Comparison of ENCODE assay signal across 8 cellular contexts in the genomic region with DNA sequence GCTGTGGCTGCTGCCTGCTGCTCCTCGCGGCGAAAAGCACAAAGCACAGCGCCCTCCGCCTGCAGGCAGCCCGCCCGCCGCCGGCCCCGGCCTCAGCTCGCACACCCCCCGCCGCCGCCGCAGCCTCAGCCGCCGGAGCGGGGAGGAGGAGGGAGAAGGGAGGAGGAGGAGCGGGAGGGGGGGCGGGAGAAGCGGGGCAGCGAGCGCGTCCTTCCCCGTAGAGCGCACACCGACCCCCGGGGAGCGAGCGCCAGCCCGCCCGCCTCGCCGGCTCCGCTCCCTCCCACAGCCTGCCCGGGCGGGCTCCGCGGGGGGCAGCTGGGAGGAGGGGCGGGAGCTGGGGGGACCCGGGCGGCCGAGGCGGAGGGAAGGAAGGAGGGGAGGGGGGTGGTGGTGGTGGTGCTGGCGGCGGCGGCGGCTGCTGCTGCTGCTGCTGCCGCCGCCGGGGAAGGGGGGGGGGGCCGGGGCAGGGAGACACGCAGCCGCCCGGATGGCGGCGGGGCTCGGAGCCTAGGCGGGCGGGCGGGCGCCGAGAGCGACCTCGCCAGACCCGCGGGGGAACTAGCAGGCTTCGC. TPM values are rescaled to one million over a fixed set of nuclear protein-coding genes. Genes with fewer than 3 reads are reported as not detected.
DNase-seq lines count a peak whose midpoint lies in the region; ATAC-seq and TF ChIP-seq lines count a peak whose summit lies in the region.

A gene with protein sequence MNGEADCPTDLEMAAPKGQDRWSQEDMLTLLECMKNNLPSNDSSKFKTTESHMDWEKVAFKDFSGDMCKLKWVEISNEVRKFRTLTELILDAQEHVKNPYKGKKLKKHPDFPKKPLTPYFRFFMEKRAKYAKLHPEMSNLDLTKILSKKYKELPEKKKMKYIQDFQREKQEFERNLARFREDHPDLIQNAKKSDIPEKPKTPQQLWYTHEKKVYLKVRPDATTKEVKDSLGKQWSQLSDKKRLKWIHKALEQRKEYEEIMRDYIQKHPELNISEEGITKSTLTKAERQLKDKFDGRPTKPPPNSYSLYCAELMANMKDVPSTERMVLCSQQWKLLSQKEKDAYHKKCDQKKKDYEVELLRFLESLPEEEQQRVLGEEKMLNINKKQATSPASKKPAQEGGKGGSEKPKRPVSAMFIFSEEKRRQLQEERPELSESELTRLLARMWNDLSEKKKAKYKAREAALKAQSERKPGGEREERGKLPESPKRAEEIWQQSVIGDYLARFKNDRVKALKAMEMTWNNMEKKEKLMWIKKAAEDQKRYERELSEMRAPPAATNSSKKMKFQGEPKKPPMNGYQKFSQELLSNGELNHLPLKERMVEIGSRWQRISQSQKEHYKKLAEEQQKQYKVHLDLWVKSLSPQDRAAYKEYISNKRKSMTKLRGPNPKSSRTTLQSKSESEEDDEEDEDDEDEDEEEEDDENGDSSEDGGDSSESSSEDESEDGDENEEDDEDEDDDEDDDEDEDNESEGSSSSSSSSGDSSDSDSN (minus strand): TSS at position 40 of the 575 bp plus-strand sequence. CDS start 1,446 bp downstream, outside the sequence.

- intact Hi-C loops in left lung (cut with DNase I): loop anchor here in 1 of 2 donors (10.0 kb wide), 1 partner anchor 105 kb away; a partner anchor contains a TSS

- DNase-seq in NCI-H2171 (lab: John Stamatoyannopoulos, UW) (peak; percentile 83), dermis microvascular lymphatic vessel endothelial cell (ENCODE audit: low read depth in 2 of 2) (peak in 1 of 2 donors; percentile 62), left lung (peak in 1 of 2 donors; percentile 70)
- DNase-seq in activated CD4-positive, alpha-beta T cell treated with anti-CD3 and anti-CD28 coated beads for 4 hours: peak; percentile 68 to 75
- peak; percentile 34 to 56 for DNase-seq in stimulated activated CD4-positive, alpha-beta T cell treated with anti-CD3 and anti-CD28 coated beads, Interleukin-2, amount 100 ng/mL, for 48 hours

- peaks cover 14% of the 10 kb centered on the region for H3K4me1 ChIP-seq in ES-I3 (ENCODE audit: insufficient read depth, low read length)
- peaks cover 24 to 53% of the 10 kb centered on the region in 2 donors for H3K4me1 ChIP-seq in left lung

- H3K9me3 ChIP-seq in ES-I3 (ENCODE audit: control insufficient read depth, insufficient read depth, low read length) (no peaks in the 10 kb centered on the region), left lung (no peaks in the 10 kb centered on the region)

- ATAC-seq in HG02759 (IDR thresholded peaks at IDR 0.05; ENCODE audit: unreplicated experiment) (peak; percentile 16), left lung (peak; percentile 4), HG03469 (IDR thresholded peaks at IDR 0.05; ENCODE audit: unreplicated experiment) (no peak)

- TF ChIP-seq CTCF in left lung (IDR thresholded peaks at IDR 0.05): no peak

- no peaks in the 10 kb centered on the region for H3K27me3 ChIP-seq in left lung

- peak within 1 kb of the TSS; percentile 93 for H3K9ac ChIP-seq in ES-I3 (ENCODE audit: low read depth, low read length)

- peak within 1 kb of the TSS; percentile 96 to 97 for H3K27ac ChIP-seq in left lung

- H3K4me3 ChIP-seq in left lung: peak within 1 kb of the TSS; percentile 67 to 80

- H3K36me3 ChIP-seq in ES-I3 (ENCODE audit: insufficient read depth, low read length): peaks cover 11% of the 10 kb centered on the region; the same call in 1 of the 2 replicates
- H3K36me3 ChIP-seq in left lung: peaks cover 0 to 27% of the 10 kb centered on the region in 2 donors

RNA-seq across cellular contexts. Expression of the gene that starts here (rescaled TPM):
- total RNA-seq in dermis microvascular lymphatic vessel endothelial cell (37.5 and 44.4 TPM in 2 replicates), left lung (10 to 100 TPM; 65.5 to 66.9 TPM)
